8 cellular contexts compared by ENCODE assay signal in genomic region chr10:16521311-16522016, GRCh38.
A peak's percentile ranks its signal among the peaks of the same experiment; 100 is the strongest.
DNase-seq lines count a peak whose midpoint lies in the region; ATAC-seq and TF ChIP-seq lines count a peak whose summit lies in the region.

Gene C1QL3 (minus strand): TSS chr10:16521879. CDS start chr10:16521065, 814 bp downstream.

- no peak for TF ChIP-seq CTCF in LNCaP clone FGC (IDR thresholded peaks at IDR 0.05; ENCODE audit: control insufficient read depth, extremely low read depth, insufficient read depth)

- peak within 1 kb of the TSS; percentile 30 for H3K27ac ChIP-seq in angular gyrus (ENCODE audit: low read depth, low read length)

- H3K4me3 ChIP-seq in LNCaP clone FGC (ENCODE audit: low read depth, low read length): peak within 1 kb of the TSS; percentile 31

- DNase-seq in EL (peak; percentile 1), LNCaP clone FGC (ENCODE audit: low read depth) (no peak), iPS-NIHi11 (ENCODE audit: low spot score) (peak; percentile 48), T1000 (lab: John Stamatoyannopoulos, UW) (no peak)
- peak in 2 of 3 donors; percentile 3 to 12 for DNase-seq in stimulated activated CD4-positive, alpha-beta T cell treated with anti-CD3 and anti-CD28 coated beads, Interleukin-12 subunit alpha, Interleukin-12 subunit beta, amount 100 ng/mL, for 48 hours (ENCODE audit: low read depth in 2 of 3, low spot score in 1 of 3)

- ATAC-seq in GM21423 (IDR thresholded peaks at IDR 0.05; ENCODE audit: unreplicated experiment) (peak; percentile 38), GM18873 (IDR thresholded peaks at IDR 0.05; ENCODE audit: low FRiP score, unreplicated experiment) (no peak)

Comparison
In these comparisons a context has a peak if more than half of its experiments do, and no peak if none do; other contexts are left out.
1. DNase-seq: peak in EL (single experiment), iPS-NIHi11 (single experiment) and stimulated activated CD4-positive, alpha-beta T cell treated with anti-CD3 and anti-CD28 coated beads, Interleukin-12 subunit alpha, Interleukin-12 subunit beta, amount 100 ng/mL, for 48 hours (2 of 3); none in LNCaP clone FGC (single experiment) and T1000 (single experiment).